1 cellular context compared by ENCODE assay signal in the genomic region with DNA sequence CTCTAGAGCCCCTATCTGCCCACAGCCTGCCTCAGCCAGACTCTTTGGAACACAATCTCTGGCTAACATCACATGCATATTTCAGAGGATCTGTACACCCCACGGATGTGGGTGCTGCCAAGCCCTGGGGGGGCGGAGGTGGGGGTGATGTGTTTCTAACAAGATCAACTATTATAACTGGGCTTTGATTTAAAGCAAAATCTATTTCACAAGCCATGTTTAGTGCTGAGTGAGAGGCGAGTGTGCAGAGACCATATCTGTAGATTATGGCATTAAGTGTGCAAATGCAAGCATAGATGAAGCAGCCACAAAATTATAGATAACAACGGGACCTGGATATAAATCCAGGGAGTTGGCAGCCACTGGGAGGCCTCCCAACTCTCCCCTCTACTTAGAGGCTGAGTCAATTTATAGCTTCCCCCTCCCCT.
TF ChIP-seq lines count a peak whose summit lies in the region.

No MANE protein-coding gene starts in this region.

TF ChIP-seq in SK-N-SH, 30 proteins besides CTCF, POLR2A, EP300 and RAD21 (continued from another document):
- TF ChIP-seq RCOR1 (IDR thresholded peaks at IDR 0.05; ENCODE audit: low read length) (peak; percentile 89), SMC3 (IDR thresholded peaks at IDR 0.05; ENCODE audit: low read depth, low read length) (peak; percentile 11; the same call in 1 of the 2 replicates), FOXJ3 (CRISPR knock-in tag; IDR thresholded peaks at IDR 0.05) (peak; percentile 94)
